Comparison of ENCODE assay signal across 8 cellular contexts in the genomic region with DNA sequence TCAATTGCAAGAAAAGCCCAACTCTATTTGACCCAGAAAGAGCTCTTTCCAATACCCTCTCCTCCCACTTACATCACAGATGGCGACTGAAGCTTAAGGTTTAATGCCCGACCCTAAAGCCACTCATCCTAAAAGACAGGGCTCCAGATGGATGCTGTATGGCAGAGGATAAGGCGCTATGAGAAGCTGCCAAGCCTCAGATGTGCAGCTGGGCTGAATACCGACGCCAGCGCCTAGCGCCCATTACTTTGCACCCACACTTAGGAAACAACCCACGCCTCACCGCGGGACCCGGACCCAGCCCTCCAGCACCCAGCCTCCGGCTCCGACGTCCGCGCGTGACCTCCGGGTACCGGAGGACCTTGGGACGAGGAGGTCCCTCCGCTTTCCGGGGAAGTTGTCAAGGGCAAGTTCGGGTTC. TPM values are rescaled to one million over a fixed set of nuclear protein-coding genes. Genes with fewer than 3 reads are reported as not detected.
DNase-seq lines count a peak whose midpoint lies in the region; ATAC-seq, FAIRE-seq and TF ChIP-seq lines count a peak whose summit lies in the region.

No MANE protein-coding gene starts in this region.

- H3K4me3 ChIP-seq in A673 (ENCODE audit: low read depth, low read length, poor library complexity, severe bottlenecking), result peak overlapping the region; percentile 77
- peak overlapping the region; percentile 81 for H3K4me3 ChIP-seq in WI38 (ENCODE audit: low read depth, low read length)
- peak overlapping the region; percentile 96 for H3K4me3 ChIP-seq in cardiac muscle cell
- peak overlapping the region; percentile 98 for H3K4me3 ChIP-seq in retinal pigment epithelial cell (ENCODE audit: low read length)

- TF ChIP-seq POLR2A in GM12892 (IDR thresholded peaks at IDR 0.05; ENCODE audit: low read depth, low read length), result no peak

- peak; percentile 22 for ATAC-seq in GM18861 (IDR thresholded peaks at IDR 0.05; ENCODE audit: unreplicated experiment)
- ATAC-seq in HG03460 (IDR thresholded peaks at IDR 0.05; ENCODE audit: unreplicated experiment), result peak; percentile 15

- intact Hi-C loops in A673 (cut with micrococcal nuclease; ENCODE audit: unreplicated experiment), result no loop called here

- CTCF ChIA-PET in A673 (lab: Charles Lee), result interaction anchor here (0.6 to 1.0 kb wide), 4 partner anchors 47 to 1673 kb away, joined by 3 to 7 read pairs (median 4); no protein-coding TSS in a partner anchor

- POLR2A ChIA-PET in A673 (lab: Charles Lee; ENCODE audit: low non-redundant PET), result interaction anchor here (0.6 kb wide), 1 partner anchor 48 kb away, joined by 7 read pairs; no protein-coding TSS in a partner anchor

- no peak for TF ChIP-seq CTCF in A673 (conservative IDR thresholded peaks at IDR 0.05; ENCODE audit: low read depth, low read length)
- no peak for TF ChIP-seq CTCF in WI38 (IDR thresholded peaks at IDR 0.05; ENCODE audit: low read depth, low read length)
- TF ChIP-seq CTCF in cardiac muscle cell (IDR thresholded peaks at IDR 0.05; ENCODE audit: low read depth, low read length), result no peak
- no peak for TF ChIP-seq CTCF in retinal pigment epithelial cell (conservative IDR thresholded peaks at IDR 0.05; ENCODE audit: low read depth, low read length)

- no peaks in the 10 kb centered on the region for H3K9me3 ChIP-seq in A673 (ENCODE audit: low read depth, low read length, poor library complexity, severe bottlenecking)
- no peaks in the 10 kb centered on the region for H3K9me3 ChIP-seq in cardiac muscle cell (ENCODE audit: low read depth)

- no peak for FAIRE-seq in GM12892 (lab: Jason Lieb, UNC)

- H3K4me1 ChIP-seq in A673 (ENCODE audit: insufficient read depth, low read length, poor library complexity, severe bottlenecking) (peaks cover 14% of the 10 kb centered on the region), cardiac muscle cell (ENCODE audit: low read depth) (peaks cover 25% of the 10 kb centered on the region)

- H3K36me3 ChIP-seq in A673 (ENCODE audit: insufficient read depth, low read length, poor library complexity, severe bottlenecking), result no peaks in the 10 kb centered on the region
- H3K36me3 ChIP-seq in cardiac muscle cell, result no peaks in the 10 kb centered on the region

- no TSS peak for BruUV-seq in A673 (replicated peaks; lab: Mats Ljungman, UMichigan)

- peak overlapping the region; percentile 73 for H3K27ac ChIP-seq in A673 (ENCODE audit: low read depth, low read length, poor library complexity, severe bottlenecking)
- H3K27ac ChIP-seq in cardiac muscle cell, result peak overlapping the region; percentile 63

- DNase-seq in A673 (ENCODE audit: low spot score) (peak; percentile 27), cardiac muscle cell (ENCODE audit: low read depth in 1 of 2, low spot score in 1 of 2) (peak in 1 of 2 donors; percentile 59), retinal pigment epithelial cell (ENCODE audit: low read depth) (no peak), GM12892 (ENCODE audit: insufficient read length) (no peak)
- no peak for DNase-seq in stimulated activated CD4-positive, alpha-beta T cell treated with anti-CD3 and anti-CD28 coated beads, Interleukin-4, amount 100 ng/mL, for 24 hours

- H3K27me3 ChIP-seq in A673 (replicated peaks; ENCODE audit: insufficient read depth, low read depth, low read length, poor library complexity) (no peaks in the 10 kb centered on the region), cardiac muscle cell (no peaks in the 10 kb centered on the region)

RNA-seq across cellular contexts. Expression of a gene that starts 0.3 kb away (rescaled TPM):
- 30.1 and 31.7 TPM in 2 replicates for total RNA-seq in A673 (2021)
- total RNA-seq in cardiac muscle cell, result 10.2 and 13.2 TPM in 2 replicates
- polyA plus RNA-seq in cardiac muscle cell, result 9.6 and 10.6 TPM in 2 replicates
- 8.5 TPM for polyA plus RNA-seq in GM12892 (2012; ENCODE audit: missing spikeins)

RNA-seq across cellular contexts. Expression of a gene that starts 0.6 kb away (rescaled TPM):
- 24.3 and 29.3 TPM in 2 replicates for total RNA-seq in A673 (2021)
- total RNA-seq in cardiac muscle cell, result 35.5 TPM in 2 replicates
- 81.8 and 106 TPM in 2 replicates for polyA plus RNA-seq in cardiac muscle cell
- polyA plus RNA-seq in GM12892 (2012; ENCODE audit: missing spikeins), result 18.6 TPM
